2 cellular contexts compared by ENCODE assay signal in the genomic region with DNA sequence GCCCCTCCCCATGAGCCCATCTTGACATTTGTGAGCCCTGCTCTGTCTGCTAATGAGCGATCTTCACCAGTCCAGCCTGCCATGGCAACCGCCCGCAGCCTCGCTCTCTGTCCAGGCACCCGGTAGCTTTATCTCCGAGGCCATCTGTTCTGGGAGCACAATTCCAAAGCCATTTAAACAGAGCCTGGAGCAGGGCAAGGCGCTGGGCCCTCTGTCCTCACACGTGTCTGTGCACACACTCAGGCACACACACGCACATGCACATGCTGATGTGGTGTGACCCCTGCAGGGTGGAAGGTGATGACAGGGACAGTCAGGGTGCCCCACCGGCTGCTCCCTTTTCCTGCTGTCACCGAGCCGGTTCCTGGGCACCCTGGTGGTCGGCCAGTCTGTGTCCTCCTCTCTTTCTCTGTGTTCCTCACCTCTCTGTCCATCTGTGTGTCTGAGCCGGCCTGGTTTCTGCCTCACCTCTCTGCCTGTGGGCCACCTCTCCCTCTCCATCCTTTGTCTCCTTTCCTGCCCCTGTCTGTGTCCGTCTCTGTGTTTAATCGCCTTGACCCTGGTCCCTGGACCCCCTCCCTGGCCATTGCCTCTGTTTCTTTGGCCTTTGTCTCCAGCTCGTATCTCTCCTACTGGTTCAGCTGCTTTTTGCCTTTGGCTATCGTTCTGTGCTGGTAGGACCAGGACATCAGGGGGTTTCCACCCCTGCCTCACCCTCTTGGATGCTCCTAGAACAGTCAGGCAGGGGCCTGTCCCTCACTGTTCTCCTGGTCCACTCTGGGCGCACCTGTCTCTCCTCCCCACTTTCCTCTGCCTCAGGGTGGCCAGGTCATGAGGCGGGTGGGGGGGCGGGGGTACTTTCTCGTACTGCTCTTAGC.
TF ChIP-seq lines count a peak whose summit lies in the region.

No MANE protein-coding gene starts in this region.

TF ChIP-seq in HEK293, 187 proteins besides CTCF, POLR2A, EP300 and RAD21:
- TF ChIP-seq, protein P1, sequence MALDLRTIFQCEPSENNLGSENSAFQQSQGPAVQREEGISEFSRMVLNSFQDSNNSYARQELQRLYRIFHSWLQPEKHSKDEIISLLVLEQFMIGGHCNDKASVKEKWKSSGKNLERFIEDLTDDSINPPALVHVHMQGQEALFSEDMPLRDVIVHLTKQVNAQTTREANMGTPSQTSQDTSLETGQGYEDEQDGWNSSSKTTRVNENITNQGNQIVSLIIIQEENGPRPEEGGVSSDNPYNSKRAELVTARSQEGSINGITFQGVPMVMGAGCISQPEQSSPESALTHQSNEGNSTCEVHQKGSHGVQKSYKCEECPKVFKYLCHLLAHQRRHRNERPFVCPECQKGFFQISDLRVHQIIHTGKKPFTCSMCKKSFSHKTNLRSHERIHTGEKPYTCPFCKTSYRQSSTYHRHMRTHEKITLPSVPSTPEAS (tag by site-specific recombination; IDR thresholded peaks at IDR 0.05): peak; percentile 36; the same call in 1 of the 2 replicates
- TF ChIP-seq GLIS1 (tag by site-specific recombination; IDR thresholded peaks at IDR 0.05) (peak; percentile 1; the same call in 1 of the 2 replicates), ZNF610 (tag by site-specific recombination; IDR thresholded peaks at IDR 0.05; ENCODE audit: borderline replicate concordance) (no peak), FEZF1 (tag by site-specific recombination; IDR thresholded peaks at IDR 0.05) (no peak), ZNF133 (tag by site-specific recombination; IDR thresholded peaks at IDR 0.05) (no peak)
TF ChIP-seq in HEK293: peak in this region for 2.

TF ChIP-seq in K562, 482 proteins besides CTCF, POLR2A, EP300 and RAD21:
- no peak for TF ChIP-seq SMAD3 (CRISPR knock-in tag; conservative IDR thresholded peaks at IDR 0.05)
- no peak for TF ChIP-seq HSF4 (CRISPR knock-in tag; IDR thresholded peaks at IDR 0.05; ENCODE audit: borderline replicate concordance)
- TF ChIP-seq SMARCC2 (IDR thresholded peaks at IDR 0.05; ENCODE audit: low read depth): no peak
- TF ChIP-seq SMAD1 (IDR thresholded peaks at IDR 0.05; ENCODE audit: low read depth, low read length, partially characterized antibody): no peak
- TF ChIP-seq KAT7 (CRISPR knock-in tag; IDR thresholded peaks at IDR 0.05; ENCODE audit: borderline replicate concordance): no peak
- TF ChIP-seq, protein P2, sequence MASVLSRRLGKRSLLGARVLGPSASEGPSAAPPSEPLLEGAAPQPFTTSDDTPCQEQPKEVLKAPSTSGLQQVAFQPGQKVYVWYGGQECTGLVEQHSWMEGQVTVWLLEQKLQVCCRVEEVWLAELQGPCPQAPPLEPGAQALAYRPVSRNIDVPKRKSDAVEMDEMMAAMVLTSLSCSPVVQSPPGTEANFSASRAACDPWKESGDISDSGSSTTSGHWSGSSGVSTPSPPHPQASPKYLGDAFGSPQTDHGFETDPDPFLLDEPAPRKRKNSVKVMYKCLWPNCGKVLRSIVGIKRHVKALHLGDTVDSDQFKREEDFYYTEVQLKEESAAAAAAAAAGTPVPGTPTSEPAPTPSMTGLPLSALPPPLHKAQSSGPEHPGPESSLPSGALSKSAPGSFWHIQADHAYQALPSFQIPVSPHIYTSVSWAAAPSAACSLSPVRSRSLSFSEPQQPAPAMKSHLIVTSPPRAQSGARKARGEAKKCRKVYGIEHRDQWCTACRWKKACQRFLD (CRISPR knock-in tag; IDR thresholded peaks at IDR 0.05): no peak
- peak; percentile 14; the same call in 1 of the 2 replicates for TF ChIP-seq RFX1 (IDR thresholded peaks at IDR 0.05)
- TF ChIP-seq PHB2 (IDR thresholded peaks at IDR 0.05; ENCODE audit: low read depth): no peak
